19 cellular contexts compared by ENCODE assay signal in the genomic region with DNA sequence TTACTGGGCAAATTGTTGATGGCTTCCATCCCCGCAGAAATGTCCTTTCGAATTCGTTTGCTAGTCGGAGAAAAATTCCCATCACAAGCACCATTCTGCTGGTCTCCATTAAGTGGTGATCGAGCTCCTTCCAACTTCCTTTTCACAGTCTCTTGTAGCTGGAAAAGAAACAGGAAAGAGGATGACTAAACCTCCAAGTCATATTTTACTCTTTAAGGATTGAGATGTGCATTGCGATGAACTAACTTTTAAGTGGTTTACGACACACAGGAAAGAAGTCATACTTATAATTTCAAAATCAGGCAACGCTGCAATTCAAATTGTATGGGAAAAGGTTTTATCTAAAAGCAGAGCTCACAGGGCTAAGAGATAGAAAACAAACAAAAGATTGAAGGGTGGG.
DNase-seq lines count a peak whose midpoint lies in the region; ATAC-seq and TF ChIP-seq lines count a peak whose summit lies in the region.
"Had no signal": no experiment of that assay in that cellular context is flagged by ENCODE, and none has a peak within 500 bp of the region (broad histone marks: within the 10 kb centered on the region; RNA-seq: fewer than 3 reads in every experiment).

No MANE protein-coding gene starts in this region.

- intact Hi-C loops in lower lobe of right lung (cut with DNase I) = no loop called here

- no peak overlapping the region for H3K9ac ChIP-seq in adipocyte (ENCODE audit: low read length)

- H3K9me3 Mint-ChIP-seq in HFFc6 = no peaks in the 10 kb centered on the region
- H3K9me3 Mint-ChIP-seq: activated naive CD8-positive, alpha-beta T cell treated with anti-CD3 and anti-CD28 coated beads, Interleukin-2, amount 50 U/mL, for 24 hours; stimulated activated naive CD8-positive, alpha-beta T cell treated with anti-CD3 and anti-CD28 coated beads, Interleukin-15, Interleukin-2, amounts not matched to agents 100 ng/mL and 50 ng/mL, for 24 hours had no signal

- H3K4me1 ChIP-seq in adipocyte (ENCODE audit: control insufficient read depth, insufficient read depth, low read length) (peaks cover 18% of the 10 kb centered on the region), lower lobe of right lung (peaks cover 23% of the 10 kb centered on the region)

- H3K27me3 ChIP-seq in adipocyte (replicated peaks; ENCODE audit: control insufficient read depth, insufficient read depth, low read length) (no peaks in the 10 kb centered on the region), lower lobe of right lung (ENCODE audit: low read depth) (no peaks in the 10 kb centered on the region)
- H3K27me3 ChIP-seq: MG63 had no signal

- H3K4me1 Mint-ChIP-seq in HFFc6 (ENCODE audit: low read depth) = peaks cover 26% of the 10 kb centered on the region

- peak overlapping the region; percentile 74 for H3K4me3 Mint-ChIP-seq in HFFc6
- H3K4me3 Mint-ChIP-seq: activated naive CD8-positive, alpha-beta T cell treated with anti-CD3 and anti-CD28 coated beads, Interleukin-2, amount 50 U/mL, for 24 hours; B cell; stimulated activated naive CD8-positive, alpha-beta T cell treated with anti-CD3 and anti-CD28 coated beads, Interleukin-15, Interleukin-2, amounts not matched to agents 100 ng/mL and 50 ng/mL, for 24 hours had no signal

- DNase-seq in AG08395 (ENCODE audit: low spot score) = peak; percentile 53
- DNase-seq in HFFc6 = peak; percentile 62
- no peak for DNase-seq in adipocyte (ENCODE audit: low read depth)
- peak; percentile 29 for DNase-seq in fibroblast of villous mesenchyme (ENCODE audit: low read depth)
- no peak for DNase-seq in HPDE6-E6E7 (ENCODE audit: extremely low spot score)
- DNase-seq in lower lobe of right lung = no peak
- DNase-seq in cerebellar cortex (ENCODE audit: low spot score) = no peak
- DNase-seq: activated CD4-positive, alpha-beta T cell treated with anti-CD3 and anti-CD28 coated beads, Interleukin-2, amount 50 U/mL, for 4 hours; activated naive CD8-positive, alpha-beta T cell treated with anti-CD3 and anti-CD28 coated beads, Interleukin-2, amount 50 U/mL, for 24 hours; kidney; MG63; mucosa of descending colon; NCI-H2107; SHP77 treated with DMSO at 0.1 percent for 48 hours; small intestine had no signal

- H3K36me3 ChIP-seq in adipocyte (ENCODE audit: control insufficient read depth, insufficient read depth, low read length, severe bottlenecking) (no peaks in the 10 kb centered on the region), lower lobe of right lung (peaks cover 4% of the 10 kb centered on the region)
- H3K36me3 ChIP-seq: MG63 had no signal

- peaks cover 6% of the 10 kb centered on the region; the same call in 1 of the 2 replicates for H3K36me3 Mint-ChIP-seq in HFFc6 (ENCODE audit: low read depth)

- ATAC-seq in HG03521 (IDR thresholded peaks at IDR 0.05; ENCODE audit: unreplicated experiment) (no peak), lower lobe of right lung (no peak)
- ATAC-seq: activated naive CD8-positive, alpha-beta T cell treated with anti-CD3 and anti-CD28 coated beads, Interleukin-2, amount 50 U/mL, for 24 hours; mucosa of descending colon had no signal

- TF ChIP-seq CTCF in HFFc6 (IDR thresholded peaks at IDR 0.05) = no peak
- no peak for TF ChIP-seq CTCF in fibroblast of villous mesenchyme (IDR thresholded peaks at IDR 0.05; ENCODE audit: insufficient read depth, low read depth, low read length)
- no peak for TF ChIP-seq CTCF in lower lobe of right lung (IDR thresholded peaks at IDR 0.05)

- H3K9me3 ChIP-seq in adipocyte (ENCODE audit: control insufficient read depth, low read length) = no peaks in the 10 kb centered on the region
- H3K9me3 ChIP-seq in lower lobe of right lung = no peaks in the 10 kb centered on the region
- H3K9me3 ChIP-seq: MG63, mucosa of descending colon had no signal

- no peak overlapping the region for H3K27ac ChIP-seq in lower lobe of right lung
- H3K27ac ChIP-seq: coronary artery had no signal

- H3K4me3 ChIP-seq in adipocyte (ENCODE audit: low read length) = peak overlapping the region; percentile 24
- H3K4me3 ChIP-seq in fibroblast of villous mesenchyme (ENCODE audit: low read depth, low read length) = no peak overlapping the region
- no peak overlapping the region for H3K4me3 ChIP-seq in lower lobe of right lung
- H3K4me3 ChIP-seq: coronary artery, MG63, mucosa of descending colon had no signal

- H3K27me3 Mint-ChIP-seq in HFFc6 (ENCODE audit: insufficient read depth) = no peaks in the 10 kb centered on the region; the same call in 1 of the 2 replicates
- H3K27me3 Mint-ChIP-seq: activated naive CD8-positive, alpha-beta T cell treated with anti-CD3 and anti-CD28 coated beads, Interleukin-2, amount 50 U/mL, for 24 hours; B cell; stimulated activated naive CD8-positive, alpha-beta T cell treated with anti-CD3 and anti-CD28 coated beads, Interleukin-15, Interleukin-2, amounts not matched to agents 100 ng/mL and 50 ng/mL, for 24 hours had no signal

- peak overlapping the region; percentile 88 for H3K27ac Mint-ChIP-seq in HFFc6
- H3K27ac Mint-ChIP-seq: activated naive CD8-positive, alpha-beta T cell treated with anti-CD3 and anti-CD28 coated beads, Interleukin-2, amount 50 U/mL, for 24 hours; B cell; stimulated activated naive CD8-positive, alpha-beta T cell treated with anti-CD3 and anti-CD28 coated beads, Interleukin-15, Interleukin-2, amounts not matched to agents 100 ng/mL and 50 ng/mL, for 24 hours had no signal

Comparison
In these comparisons a context has a peak if more than half of its experiments do, and no peak if none do; other contexts are left out.
1. DNase-seq: peak in AG08395 (single experiment), HFFc6 (single experiment) and fibroblast of villous mesenchyme (single experiment); none in adipocyte (single experiment), HPDE6-E6E7 (single experiment), lower lobe of right lung (single experiment) and cerebellar cortex (single experiment).